8 cellular contexts compared by ENCODE assay signal in genomic region chr22:39522567-39523300, GRCh38.
DNase-seq lines count a peak whose midpoint lies in the region; ATAC-seq and TF ChIP-seq lines count a peak whose summit lies in the region.

No MANE protein-coding gene starts in this region.

- H3K4me3 Mint-ChIP-seq in T-helper 2 cell treated with Interferon-gamma antibody and Interleukin-4, amounts not matched to agents 5 μg/mL and 100 μg/mL, for 36 hours: peak overlapping the region; percentile 93

- peaks cover 49% of the 10 kb centered on the region for H3K4me1 Mint-ChIP-seq in T-helper 2 cell treated with Interferon-gamma antibody and Interleukin-4, amounts not matched to agents 5 μg/mL and 100 μg/mL, for 36 hours (ENCODE audit: low read depth)

- no peaks in the 10 kb centered on the region for H3K27me3 ChIP-seq in neuron (ENCODE audit: insufficient read depth, low read length)

- H3K36me3 Mint-ChIP-seq in T-helper 2 cell treated with Interferon-gamma antibody and Interleukin-4, amounts not matched to agents 5 μg/mL and 100 μg/mL, for 36 hours (ENCODE audit: low read depth): peaks cover 57% of the 10 kb centered on the region

- TF ChIP-seq POLR2A in erythroblast (IDR thresholded peaks at IDR 0.05; ENCODE audit: low read length): peak; percentile 68

- H2AFZ ChIP-seq in neuron (ENCODE audit: low read depth, low read length): no peak overlapping the region

- ATAC-seq in GM19397 (IDR thresholded peaks at IDR 0.05; ENCODE audit: unreplicated experiment) (no peak), HG03460 (IDR thresholded peaks at IDR 0.05; ENCODE audit: unreplicated experiment) (no peak), GM19351 (IDR thresholded peaks at IDR 0.05; ENCODE audit: unreplicated experiment) (no peak)

- H3K9me3 Mint-ChIP-seq in T-helper 2 cell treated with Interferon-gamma antibody and Interleukin-4, amounts not matched to agents 5 μg/mL and 100 μg/mL, for 36 hours: no peaks in the 10 kb centered on the region

- H3K36me3 ChIP-seq in neuron (ENCODE audit: insufficient read depth, low read length): peaks cover 35% of the 10 kb centered on the region

- H3K4me1 ChIP-seq in neuron (ENCODE audit: insufficient read depth, low read length): peaks cover 40% of the 10 kb centered on the region

- peak; percentile 57 for DNase-seq in COLO668 (lab: John Stamatoyannopoulos, UW; ENCODE audit: unreplicated experiment)
- peak; percentile 52 for DNase-seq in HK-2 (ENCODE audit: unreplicated experiment)
- DNase-seq in T-helper 2 cell treated with Interferon-gamma antibody and Interleukin-4, amounts not matched to agents 5 μg/mL and 100 μg/mL, for 36 hours (ENCODE audit: low spot score): no peak
- peak; percentile 65 to 74 for DNase-seq in erythroblast (lab: John Stamatoyannopoulos, UW)

- H3K4me3 ChIP-seq in neuron (ENCODE audit: low read length): peak overlapping the region; percentile 96

- H3K27me3 Mint-ChIP-seq in T-helper 2 cell treated with Interferon-gamma antibody and Interleukin-4, amounts not matched to agents 5 μg/mL and 100 μg/mL, for 36 hours (ENCODE audit: low read depth): peaks cover 3% of the 10 kb centered on the region

- peak overlapping the region; percentile 98 for H3K27ac Mint-ChIP-seq in T-helper 2 cell treated with Interferon-gamma antibody and Interleukin-4, amounts not matched to agents 5 μg/mL and 100 μg/mL, for 36 hours

- no peaks in the 10 kb centered on the region for H3K9me3 ChIP-seq in neuron (ENCODE audit: low read length)
